In the genomic region with DNA sequence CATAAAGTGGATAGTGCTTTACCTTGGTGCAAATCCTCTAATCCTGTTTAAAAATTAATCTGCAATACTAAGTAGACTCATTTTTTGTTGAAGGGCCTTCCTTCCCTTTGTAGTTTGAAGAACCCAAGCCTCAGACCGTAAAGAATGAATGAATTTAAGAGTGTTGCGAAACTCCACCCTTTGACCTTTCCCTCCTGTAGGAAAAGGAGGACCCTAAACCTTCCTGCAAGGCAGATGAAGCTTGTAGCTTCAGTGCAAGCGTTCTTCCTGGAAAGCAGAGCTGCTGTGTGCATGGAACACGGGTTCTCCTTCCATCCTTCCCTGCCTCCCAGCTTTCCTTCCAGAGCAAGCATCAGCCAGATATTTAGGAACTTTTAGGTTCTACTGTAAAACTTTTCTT, we compare ENCODE assay signal across 1 cellular context.
TF ChIP-seq lines count a peak whose summit lies in the region.

No MANE protein-coding gene starts in this region.

TF ChIP-seq in HepG2, 621 proteins besides CTCF, POLR2A, EP300 and RAD21 (continues in another document):
- TF ChIP-seq EED (CRISPR knock-in tag; IDR thresholded peaks at IDR 0.05) (no peak), RNF2 (conservative IDR thresholded peaks at IDR 0.05; ENCODE audit: low read depth) (no peak), ZNF710 (CRISPR knock-in tag; IDR thresholded peaks at IDR 0.05; ENCODE audit: borderline replicate concordance) (no peak), MLX (CRISPR knock-in tag; IDR thresholded peaks at IDR 0.05) (no peak), JUN (CRISPR knock-in tag; IDR thresholded peaks at IDR 0.05) (no peak), STAT5B (CRISPR knock-in tag; IDR thresholded peaks at IDR 0.05) (no peak), CHCHD3 (CRISPR knock-in tag; IDR thresholded peaks at IDR 0.05) (no peak), AHDC1 (CRISPR knock-in tag; IDR thresholded peaks at IDR 0.05; ENCODE audit: borderline replicate concordance) (no peak), NKX3-1 (CRISPR knock-in tag; IDR thresholded peaks at IDR 0.05) (no peak), SOX13 (IDR thresholded peaks at IDR 0.05) (no peak), SOX13 (CRISPR knock-in tag; conservative IDR thresholded peaks at IDR 0.05 in 1 of 2, IDR thresholded peaks at IDR 0.05 in 1 of 2) (peak in 1 of 2 experiments; percentile 39; a peak in 1 of 4 replicates), RFXAP (CRISPR knock-in tag; IDR thresholded peaks at IDR 0.05; ENCODE audit: borderline replicate concordance) (no peak), ZFAT (CRISPR knock-in tag; conservative IDR thresholded peaks at IDR 0.05) (no peak), ZBTB33 (CRISPR knock-in tag; IDR thresholded peaks at IDR 0.05) (0 out of 2 replicates have a peak, but pooled peaks have one; percentile 15), PATZ1 (CRISPR knock-in tag; IDR thresholded peaks at IDR 0.05) (no peak), ZBTB8A (CRISPR knock-in tag; IDR thresholded peaks at IDR 0.05; ENCODE audit: borderline replicate concordance, low read depth) (no peak), ISL2 (CRISPR knock-in tag; IDR thresholded peaks at IDR 0.05) (no peak), ZNF777 (CRISPR knock-in tag; IDR thresholded peaks at IDR 0.05) (no peak), KMT2A (CRISPR knock-in tag; IDR thresholded peaks at IDR 0.05) (no peak), ZNF7 (CRISPR knock-in tag; IDR thresholded peaks at IDR 0.05) (no peak), NR2C2 (CRISPR knock-in tag; IDR thresholded peaks at IDR 0.05; ENCODE audit: borderline replicate concordance) (no peak), CEBPG (CRISPR knock-in tag; IDR thresholded peaks at IDR 0.05) (peak; percentile 88), NR2F2 (IDR thresholded peaks at IDR 0.05; ENCODE audit: borderline replicate concordance, low read depth) (0 out of 2 replicates have a peak, but pooled peaks have one; percentile 44), CCDC6 (CRISPR knock-in tag; IDR thresholded peaks at IDR 0.05) (no peak), SMAD3 (CRISPR knock-in tag; IDR thresholded peaks at IDR 0.05) (no peak), YY1 (IDR thresholded peaks at IDR 0.05; ENCODE audit: insufficient read depth, insufficient replicate concordance, low read depth, low read length) (no peak), NFE2L1 (CRISPR knock-in tag; IDR thresholded peaks at IDR 0.05; ENCODE audit: borderline replicate concordance) (no peak), HNF4A (CRISPR knock-in tag; IDR thresholded peaks at IDR 0.05) (peak; percentile 73), CEBPB (IDR thresholded peaks at IDR 0.05; ENCODE audit: borderline replicate concordance, low read depth, low read length) (peak; percentile 84), ZNF337 (CRISPR knock-in tag; IDR thresholded peaks at IDR 0.05; ENCODE audit: borderline replicate concordance, low read depth) (no peak), PCBP2 (optimal IDR thresholded peaks at IDR 0.05; ENCODE audit: low read depth, low read length, poor library complexity, severe bottlenecking) (no peak), NFYB (CRISPR knock-in tag; IDR thresholded peaks at IDR 0.05) (no peak), TOPORS (CRISPR knock-in tag; IDR thresholded peaks at IDR 0.05) (no peak)
- TF ChIP-seq, protein P1, sequence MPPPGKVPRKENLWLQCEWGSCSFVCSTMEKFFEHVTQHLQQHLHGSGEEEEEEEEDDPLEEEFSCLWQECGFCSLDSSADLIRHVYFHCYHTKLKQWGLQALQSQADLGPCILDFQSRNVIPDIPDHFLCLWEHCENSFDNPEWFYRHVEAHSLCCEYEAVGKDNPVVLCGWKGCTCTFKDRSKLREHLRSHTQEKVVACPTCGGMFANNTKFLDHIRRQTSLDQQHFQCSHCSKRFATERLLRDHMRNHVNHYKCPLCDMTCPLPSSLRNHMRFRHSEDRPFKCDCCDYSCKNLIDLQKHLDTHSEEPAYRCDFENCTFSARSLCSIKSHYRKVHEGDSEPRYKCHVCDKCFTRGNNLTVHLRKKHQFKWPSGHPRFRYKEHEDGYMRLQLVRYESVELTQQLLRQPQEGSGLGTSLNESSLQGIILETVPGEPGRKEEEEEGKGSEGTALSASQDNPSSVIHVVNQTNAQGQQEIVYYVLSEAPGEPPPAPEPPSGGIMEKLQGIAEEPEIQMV (CRISPR knock-in tag; IDR thresholded peaks at IDR 0.05; ENCODE audit: low read depth): no peak
- TF ChIP-seq, protein P2, sequence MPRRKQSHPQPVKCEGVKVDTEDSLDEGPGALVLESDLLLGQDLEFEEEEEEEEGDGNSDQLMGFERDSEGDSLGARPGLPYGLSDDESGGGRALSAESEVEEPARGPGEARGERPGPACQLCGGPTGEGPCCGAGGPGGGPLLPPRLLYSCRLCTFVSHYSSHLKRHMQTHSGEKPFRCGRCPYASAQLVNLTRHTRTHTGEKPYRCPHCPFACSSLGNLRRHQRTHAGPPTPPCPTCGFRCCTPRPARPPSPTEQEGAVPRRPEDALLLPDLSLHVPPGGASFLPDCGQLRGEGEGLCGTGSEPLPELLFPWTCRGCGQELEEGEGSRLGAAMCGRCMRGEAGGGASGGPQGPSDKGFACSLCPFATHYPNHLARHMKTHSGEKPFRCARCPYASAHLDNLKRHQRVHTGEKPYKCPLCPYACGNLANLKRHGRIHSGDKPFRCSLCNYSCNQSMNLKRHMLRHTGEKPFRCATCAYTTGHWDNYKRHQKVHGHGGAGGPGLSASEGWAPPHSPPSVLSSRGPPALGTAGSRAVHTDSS (CRISPR knock-in tag; conservative IDR thresholded peaks at IDR 0.05): no peak
